ENCODE assay signal across 12 cellular contexts in the genomic region with DNA sequence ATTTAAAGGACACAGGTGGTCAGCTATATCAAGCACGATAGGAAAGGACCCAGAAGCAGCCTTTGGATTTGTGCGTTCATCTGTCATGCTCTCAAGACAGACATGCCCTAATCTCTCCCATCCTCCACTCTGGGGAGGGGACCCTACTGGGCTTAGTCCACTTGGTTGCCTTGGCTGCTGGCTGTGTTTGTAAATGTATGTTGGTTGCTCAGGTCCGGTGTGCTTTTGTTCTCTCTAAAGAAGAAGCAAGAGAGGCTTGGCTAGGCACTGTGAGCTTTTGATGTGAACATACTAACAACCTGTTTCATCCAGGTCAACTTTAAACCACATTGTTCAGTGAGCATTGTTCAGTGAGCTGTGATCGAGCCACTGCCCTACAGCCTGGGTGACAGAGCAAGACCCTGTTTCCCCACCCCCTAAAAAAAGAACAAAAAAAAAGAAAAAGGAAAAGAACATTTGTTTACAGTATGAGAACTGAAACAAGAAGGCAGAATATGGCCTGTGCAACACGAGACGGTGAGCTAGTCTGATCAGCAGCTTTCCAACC.
DNase-seq lines count a peak whose midpoint lies in the region; ATAC-seq, FAIRE-seq and TF ChIP-seq lines count a peak whose summit lies in the region.
"Had no signal": no experiment of that assay in that cellular context is flagged by ENCODE, and none has a peak within 500 bp of the region (broad histone marks: within the 10 kb centered on the region; RNA-seq: fewer than 3 reads in every experiment).

No MANE protein-coding gene starts in this region.

- no peak overlapping the region for H3K27ac ChIP-seq in mesendoderm (ENCODE audit: low read depth, low read length)

- H3K56ac ChIP-seq in mesendoderm (ENCODE audit: low read length) = no peak overlapping the region

- in situ Hi-C loops in GM13977 (cut with MboI; ENCODE audit: low pct_unique_long_range_greater_than_20kb, low sequenced_read_pairs, unreplicated experiment) = no loop called here

- no peaks in the 10 kb centered on the region for H3K36me3 ChIP-seq in mesendoderm (ENCODE audit: control insufficient read depth, insufficient read depth, low read length)

- no peak overlapping the region for H3K18ac ChIP-seq in mesendoderm (ENCODE audit: low read length)

- peaks cover 6% of the 10 kb centered on the region for H3K4me1 ChIP-seq in mesendoderm (ENCODE audit: control insufficient read depth, low read depth, low read length)
- H3K4me1 ChIP-seq: Caco-2 had no signal

- H3K4ac ChIP-seq in mesendoderm (ENCODE audit: low read depth, low read length) = no peak overlapping the region

- no peak overlapping the region for H2BK15ac ChIP-seq in mesendoderm (replicated peaks; ENCODE audit: low read depth)

- TF ChIP-seq POLR2A in GM12891 (IDR thresholded peaks at IDR 0.05; ENCODE audit: low read depth, low read length) = no peak

- TF ChIP-seq CTCF in GM13977 (IDR thresholded peaks at IDR 0.05; ENCODE audit: extremely low read depth, insufficient read depth, missing control alignments) = no peak

- no peak overlapping the region for H3K9ac ChIP-seq in mesendoderm (ENCODE audit: low read length)

- H2AK5ac ChIP-seq in mesendoderm (ENCODE audit: low read length) = no peak overlapping the region

- DNase-seq in GM12891 (ENCODE audit: insufficient read length, low spot score) = no peak
- peak; percentile 27 for DNase-seq in mesendoderm
- DNase-seq in DMS 273 (lab: John Stamatoyannopoulos, UW; ENCODE audit: unreplicated experiment) = no peak
- DNase-seq in GM13977 (ENCODE audit: low spot score) = no peak
- no peak for DNase-seq in stimulated activated CD4-positive, alpha-beta T cell treated with anti-CD3 and anti-CD28 coated beads, Interleukin-2, amount 100 ng/mL, for 24 hours
- DNase-seq: Caco-2; central memory CD4-positive, alpha-beta T cell had no signal

- H3K27me3 ChIP-seq in mesendoderm (ENCODE audit: insufficient read depth, low read length, poor library complexity) = no peaks in the 10 kb centered on the region

- no peaks in the 10 kb centered on the region for H3K79me2 ChIP-seq in mesendoderm (ENCODE audit: control insufficient read depth, insufficient read depth, low read length)

- FAIRE-seq in GM12891 (lab: Jason Lieb, UNC) = peak; percentile 86
- FAIRE-seq: RCC 7860 had no signal

- no peak overlapping the region for H3K23ac ChIP-seq in mesendoderm (ENCODE audit: low read length)

- H3K4me2 ChIP-seq in mesendoderm (ENCODE audit: low read length) = no peak overlapping the region
- H3K4me2 ChIP-seq: GM23338 had no signal

- H4K5ac ChIP-seq in mesendoderm (ENCODE audit: low read length) = no peak overlapping the region

- no peak overlapping the region for H2BK120ac ChIP-seq in mesendoderm (ENCODE audit: low read depth, low read length)

- no peak overlapping the region for H2BK5ac ChIP-seq in mesendoderm (ENCODE audit: low read length)

- no CpG with 5 or more reads among the region's 6 CpGs for WGBS in mesendoderm (ENCODE audit: extremely low coverage, insufficient coverage, low lambda C conversion rate)

- no peak overlapping the region for H3K4me3 ChIP-seq in mesendoderm (ENCODE audit: low read length)
- H3K4me3 ChIP-seq: GM23338 had no signal

- ATAC-seq in GM21390 (IDR thresholded peaks at IDR 0.05; ENCODE audit: unreplicated experiment) (peak; percentile 29), HG03575 (IDR thresholded peaks at IDR 0.05; ENCODE audit: extremely low read depth, insufficient number of reproducible peaks, low FRiP score, unreplicated experiment) (peak; percentile 25), GM21723 (IDR thresholded peaks at IDR 0.05; ENCODE audit: unreplicated experiment) (no peak)
- ATAC-seq: GM23338 had no signal

- no peak overlapping the region for H4K8ac ChIP-seq in mesendoderm (ENCODE audit: low read depth, low read length)

- H3K79me1 ChIP-seq in mesendoderm (ENCODE audit: low read length) = no peaks in the 10 kb centered on the region

TF ChIP-seq in GM12891, 5 proteins besides CTCF, POLR2A, EP300 and RAD21:
- TF ChIP-seq TAF1 (IDR thresholded peaks at IDR 0.05; ENCODE audit: low read depth, low read length) (no peak), PAX5 (IDR thresholded peaks at IDR 0.05; ENCODE audit: insufficient read depth, low read length, severe bottlenecking) (no peak), SPI1 (IDR thresholded peaks at IDR 0.05; ENCODE audit: low read depth, low read length) (no peak), POLR2AphosphoS5 (IDR thresholded peaks at IDR 0.05; ENCODE audit: low read depth, low read length) (no peak), POU2F2 (IDR thresholded peaks at IDR 0.05; ENCODE audit: low read depth, low read length) (no peak)
